Comparison of ENCODE assay signal across 22 cellular contexts in the genomic region with DNA sequence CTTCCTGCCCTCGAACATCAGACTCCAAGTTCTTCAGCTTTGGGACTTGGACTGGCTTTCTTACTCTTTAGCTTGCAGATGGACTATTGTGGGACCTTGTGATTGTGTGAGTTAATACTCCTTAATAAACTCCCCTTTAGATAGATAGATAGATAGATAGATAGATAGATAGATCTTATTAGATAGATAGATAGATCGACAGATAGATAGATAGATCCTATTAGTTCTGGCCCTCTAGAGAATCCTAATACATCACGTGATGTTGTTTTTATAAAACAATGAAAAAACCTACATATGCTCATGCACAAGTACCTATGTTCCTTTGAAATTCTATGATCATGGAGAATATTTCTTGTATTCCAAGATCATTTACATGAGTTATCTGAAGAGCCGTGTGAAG. TPM values are rescaled to one million over a fixed set of nuclear protein-coding genes. Genes with fewer than 3 reads are reported as not detected.
"Had no signal": no experiment of that assay in that cellular context is flagged by ENCODE, and none has a peak within 500 bp of the region (broad histone marks: within the 10 kb centered on the region; RNA-seq: fewer than 3 reads in every experiment).

No MANE protein-coding gene starts in this region.

- DNase-seq: esophagus squamous epithelium; foreskin fibroblast; kidney; left cardiac atrium; left ventricle myocardium inferior; lower lobe of right lung; midbrain; nephron progenitor cell; psoas muscle; retina; stimulated activated CD4-positive, alpha-beta T cell treated with anti-CD3 and anti-CD28 coated beads, Interleukin-4, amount 100 ng/mL, for 1 hour; stimulated activated CD8-positive, alpha-beta memory T cell treated with anti-CD3 and anti-CD28 coated beads, Interleukin-4, amount 100 ng/mL, for 48 hours; tibial artery; upper lobe of left lung; uterus had no signal

- H3K9me3 ChIP-seq: esophagus squamous epithelium, left ventricle myocardium inferior, lower lobe of right lung, psoas muscle, right lobe of liver, tibial artery, upper lobe of left lung, uterus had no signal

- H3K4me3 ChIP-seq: esophagus squamous epithelium, left ventricle myocardium inferior, lower lobe of right lung, psoas muscle, right lobe of liver, tibial artery, upper lobe of left lung, uterus had no signal

- H3K27me3 ChIP-seq: right lobe of liver, upper lobe of left lung, uterus had no signal

- H3K27ac Mint-ChIP-seq: dendritic cell treated with granulocyte-macrophage colony-stimulating factor and Interleukin-4, amounts not matched to agents 40 ng/mL and 50 ng/mL, for 4 days; memory B cell; nephron progenitor cell; stimulated activated memory B cell treated with anti-CD40 and anti-IgM and Interleukin-4, amounts not matched to agents 10 μg/mL and 1 μg/mL and 100 μg/mL, for 72 hours; stimulated activated naive CD8-positive, alpha-beta T cell treated with anti-CD3 and anti-CD28 coated beads, Interleukin-15, Interleukin-2, amounts not matched to agents 100 ng/mL and 50 ng/mL, for 24 hours had no signal

- H3K4me1 ChIP-seq: lower lobe of right lung, psoas muscle, right lobe of liver, uterus had no signal

- ATAC-seq: left cardiac atrium; lower lobe of right lung; psoas muscle; right lobe of liver; stimulated activated memory B cell treated with anti-CD40 and anti-IgM and Interleukin-4, amounts not matched to agents 10 μg/mL and 1 μg/mL and 100 μg/mL, for 72 hours had no signal

- H3K36me3 ChIP-seq: esophagus squamous epithelium, left ventricle myocardium inferior, lower lobe of right lung, right lobe of liver, tibial artery, upper lobe of left lung, uterus had no signal

- H3K27ac ChIP-seq: esophagus squamous epithelium, left ventricle myocardium inferior, lower lobe of right lung, psoas muscle, right lobe of liver, tibial artery, upper lobe of left lung, uterus had no signal

- H3K27me3 Mint-ChIP-seq: memory B cell; stimulated activated memory B cell treated with anti-CD40 and anti-IgM and Interleukin-4, amounts not matched to agents 10 μg/mL and 1 μg/mL and 100 μg/mL, for 72 hours; stimulated activated naive CD8-positive, alpha-beta T cell treated with anti-CD3 and anti-CD28 coated beads, Interleukin-15, Interleukin-2, amounts not matched to agents 100 ng/mL and 50 ng/mL, for 24 hours had no signal

- H3K9me3 Mint-ChIP-seq: dendritic cell treated with granulocyte-macrophage colony-stimulating factor and Interleukin-4, amounts not matched to agents 40 ng/mL and 50 ng/mL, for 4 days; memory B cell; nephron progenitor cell; stimulated activated memory B cell treated with anti-CD40 and anti-IgM and Interleukin-4, amounts not matched to agents 10 μg/mL and 1 μg/mL and 100 μg/mL, for 72 hours; stimulated activated naive CD8-positive, alpha-beta T cell treated with anti-CD3 and anti-CD28 coated beads, Interleukin-15, Interleukin-2, amounts not matched to agents 100 ng/mL and 50 ng/mL, for 24 hours had no signal

- H3K36me3 Mint-ChIP-seq: memory B cell; stimulated activated memory B cell treated with anti-CD40 and anti-IgM and Interleukin-4, amounts not matched to agents 10 μg/mL and 1 μg/mL and 100 μg/mL, for 72 hours had no signal

- H3K4me3 Mint-ChIP-seq: dendritic cell treated with granulocyte-macrophage colony-stimulating factor and Interleukin-4, amounts not matched to agents 40 ng/mL and 50 ng/mL, for 4 days; memory B cell; nephron progenitor cell; stimulated activated memory B cell treated with anti-CD40 and anti-IgM and Interleukin-4, amounts not matched to agents 10 μg/mL and 1 μg/mL and 100 μg/mL, for 72 hours; stimulated activated naive CD8-positive, alpha-beta T cell treated with anti-CD3 and anti-CD28 coated beads, Interleukin-15, Interleukin-2, amounts not matched to agents 100 ng/mL and 50 ng/mL, for 24 hours had no signal

RNA-seq across cellular contexts. Expression of a gene that starts 23.9 kb away (rescaled TPM):
- total RNA-seq: epithelial cell of proximal tubule, psoas muscle, temporal lobe had no signal
